28 cellular contexts compared by ENCODE assay signal in the genomic region with DNA sequence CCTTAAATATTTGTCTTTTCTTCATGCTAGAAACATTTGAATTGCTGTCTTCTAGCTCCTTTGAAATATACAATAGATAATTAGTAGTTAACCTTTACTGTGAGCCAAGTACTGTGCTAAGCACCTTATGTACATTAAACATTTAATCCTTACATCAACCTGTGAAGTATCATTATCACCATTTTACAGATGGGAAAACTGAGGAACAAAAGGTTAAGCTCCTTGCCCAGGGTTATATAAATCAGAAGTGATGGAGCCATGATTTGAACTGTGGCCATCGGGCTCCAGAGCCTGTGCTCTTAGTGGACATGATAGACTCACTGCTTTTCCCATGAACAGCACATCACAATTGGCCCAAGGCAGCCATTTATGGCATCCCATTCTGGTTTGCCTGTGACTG.
"Had no signal": no experiment of that assay in that cellular context is flagged by ENCODE, and none has a peak within 500 bp of the region (broad histone marks: within the 10 kb centered on the region; RNA-seq: fewer than 3 reads in every experiment).

No MANE protein-coding gene starts in this region.

- H3K27me3 ChIP-seq: neutrophil, pancreas, spleen, suprapubic skin, testis, tibial artery, transverse colon, upper lobe of right lung, uterus had no signal

- ATAC-seq: naive thymus-derived CD8-positive, alpha-beta T cell; natural killer cell treated with Interleukin-12 subunit alpha and Interleukin-12 subunit beta and Interleukin-15 and Interleukin-18, amount 100 ng/mL, for 72 hours; pancreas; sciatic nerve; stimulated activated naive CD8-positive, alpha-beta T cell treated with anti-CD3 and anti-CD28 coated beads, Interleukin-15, amount 100 ng/mL, for 72 hours; stimulated activated naive CD8-positive, alpha-beta T cell treated with anti-CD3 and anti-CD28 coated beads, Interleukin-15, Interleukin-2, amounts not matched to agents 100 U/mL and 50 U/mL, for 24 hours; upper lobe of right lung had no signal

- H3K27ac ChIP-seq: neutrophil, pancreas, prostate gland, skin epidermis, spleen, suprapubic skin, testis, tibial artery, transverse colon, upper lobe of right lung, uterus had no signal

- DNase-seq: naive B cell; naive thymus-derived CD8-positive, alpha-beta T cell; nephron progenitor cell; nucleus accumbens; pancreas; retina; spleen; stimulated activated CD4-positive, alpha-beta T cell treated with anti-CD3 and anti-CD28 coated beads, Interleukin-12 subunit alpha, Interleukin-12 subunit beta, amount 100 ng/mL, for 4 hours; stimulated activated CD4-positive, alpha-beta T cell treated with anti-CD3 and anti-CD28 coated beads, Interleukin-1b, Interleukin-23, amount 100 ng/mL, for 48 hours; stimulated activated CD4-positive, alpha-beta T cell treated with anti-CD3 and anti-CD28 coated beads, Interleukin-4, amount 100 ng/mL, for 1 hour; stimulated activated CD4-positive, alpha-beta T cell treated with anti-CD3 and anti-CD28 coated beads, Interleukin-4, amount 100 ng/mL, for 4 hours; stimulated activated CD8-positive, alpha-beta memory T cell treated with anti-CD3 and anti-CD28 coated beads, Interleukin-4, amount 100 ng/mL, for 48 hours; stimulated activated naive CD4-positive, alpha-beta T cell; stimulated activated naive CD8-positive, alpha-beta T cell treated with anti-CD3 and anti-CD28 coated beads, Interleukin-15, amount 100 ng/mL, for 72 hours; stimulated activated naive CD8-positive, alpha-beta T cell treated with anti-CD3 and anti-CD28 coated beads, Interleukin-15, Interleukin-2, amounts not matched to agents 100 U/mL and 50 U/mL, for 24 hours; substantia nigra; testis; transverse colon; upper lobe of right lung; uterus had no signal

- H3K4me2 ChIP-seq: smooth muscle cell had no signal

- H3K9me3 ChIP-seq: neutrophil, pancreas, prostate gland, spleen, suprapubic skin, testis, tibial artery, transverse colon, upper lobe of right lung, uterus had no signal

- FAIRE-seq: pancreas had no signal

- H3K4me1 ChIP-seq: prostate gland, suprapubic skin, transverse colon, upper lobe of right lung, uterus had no signal

- H3K4me3 ChIP-seq: pancreas, prostate gland, skin epidermis, smooth muscle cell, spleen, suprapubic skin, testis, tibial artery, transverse colon, upper lobe of right lung, uterus had no signal

- H3K36me3 ChIP-seq: neutrophil, pancreas, prostate gland, spleen, suprapubic skin, tibial artery, transverse colon, upper lobe of right lung, uterus had no signal
